ENCODE assay signal across 27 cellular contexts in genomic region chr3:30504939-30505338, GRCh38.
"Had no signal": no experiment of that assay in that cellular context is flagged by ENCODE, and none has a peak within 500 bp of the region (broad histone marks: within the 10 kb centered on the region; RNA-seq: fewer than 3 reads in every experiment).

No MANE protein-coding gene starts in this region.

- H3K4me3 Mint-ChIP-seq: activated CD4-positive, alpha-beta memory T cell treated with anti-CD3 and anti-CD28 coated beads, Interleukin-2, amount 10 ng/mL, durations not matched to agents 7 days and 5 days; activated CD4-positive, alpha-beta T cell treated with anti-CD3 and anti-CD28 coated beads, Interleukin-2, amount 10 ng/mL, durations not matched to agents 7 days and 5 days; brain; dendritic cell treated with granulocyte-macrophage colony-stimulating factor and Interleukin-4, amounts not matched to agents 40 ng/mL and 50 ng/mL, for 4 days; endodermal cell; mesothelial cell of epicardium; naive thymus-derived CD8-positive, alpha-beta T cell; neural crest cell; T-helper 17 cell had no signal

- H3K79me2 ChIP-seq: parathyroid adenoma had no signal

- H3K27me3 Mint-ChIP-seq: activated CD4-positive, alpha-beta memory T cell treated with anti-CD3 and anti-CD28 coated beads, Interleukin-2, amount 10 ng/mL, durations not matched to agents 7 days and 5 days; activated CD4-positive, alpha-beta T cell treated with anti-CD3 and anti-CD28 coated beads, Interleukin-2, amount 10 ng/mL, durations not matched to agents 7 days and 5 days; brain; dendritic cell treated with granulocyte-macrophage colony-stimulating factor and Interleukin-4, amounts not matched to agents 40 ng/mL and 50 ng/mL, for 4 days; naive thymus-derived CD8-positive, alpha-beta T cell; T-helper 17 cell had no signal

- H2AFZ ChIP-seq: parathyroid adenoma had no signal

- H3K9me3 ChIP-seq: esophagus squamous epithelium, psoas muscle, spleen, tibial nerve had no signal

- FAIRE-seq: frontal cortex had no signal

- H3K27me3 ChIP-seq: esophagus squamous epithelium, spleen, tibial nerve had no signal

- H3K27ac Mint-ChIP-seq: activated CD4-positive, alpha-beta memory T cell treated with anti-CD3 and anti-CD28 coated beads, Interleukin-2, amount 10 ng/mL, durations not matched to agents 7 days and 5 days; activated CD4-positive, alpha-beta T cell treated with anti-CD3 and anti-CD28 coated beads, Interleukin-2, amount 10 ng/mL, durations not matched to agents 7 days and 5 days; activated naive CD4-positive, alpha-beta T cell treated with anti-CD3 and anti-CD28 coated beads, Interleukin-2, amount 50 U/mL, for 72 hours; activated T-helper 2 cell treated with anti-CD3 and anti-CD28 coated beads, Interferon-gamma antibody, Interleukin-2, Interleukin-4, amounts not matched to agents 10 μg/mL and 5 μg/mL and 100 μg/mL, durations not matched to agents 14 hours and 24 hours and 36 hours; brain; dendritic cell treated with granulocyte-macrophage colony-stimulating factor and Interleukin-4, amounts not matched to agents 40 ng/mL and 50 ng/mL, for 4 days; endodermal cell; mesothelial cell of epicardium; T-helper 17 cell had no signal

- H3K4me1 ChIP-seq: esophagus squamous epithelium, parathyroid adenoma, psoas muscle had no signal

- H3K9me3 Mint-ChIP-seq: activated T-helper 2 cell treated with anti-CD3 and anti-CD28 coated beads, Interferon-gamma antibody, Interleukin-2, Interleukin-4, amounts not matched to agents 10 μg/mL and 5 μg/mL and 100 μg/mL, durations not matched to agents 14 hours and 24 hours and 36 hours; brain; dendritic cell treated with granulocyte-macrophage colony-stimulating factor and Interleukin-4, amounts not matched to agents 40 ng/mL and 50 ng/mL, for 4 days had no signal

- H3K4me3 ChIP-seq: esophagus squamous epithelium, psoas muscle, spleen, tibial nerve had no signal

- H3K4me1 Mint-ChIP-seq: brain, endodermal cell, mesothelial cell of epicardium, neural crest cell had no signal

- H3K36me3 ChIP-seq: esophagus squamous epithelium, spleen, tibial nerve had no signal

- H3K27ac ChIP-seq: esophagus squamous epithelium, parathyroid adenoma, psoas muscle, spleen, tibial nerve had no signal

- H3K9ac ChIP-seq: parathyroid adenoma had no signal

- H3K36me3 Mint-ChIP-seq: brain, mesothelial cell of epicardium had no signal

- DNase-seq: activated CD4-positive, alpha-beta memory T cell treated with anti-CD3 and anti-CD28 coated beads, Interleukin-2, amount 10 ng/mL, durations not matched to agents 7 days and 5 days; activated CD4-positive, alpha-beta T cell treated with anti-CD3 and anti-CD28 coated beads for 1 hour; activated CD4-positive, alpha-beta T cell treated with anti-CD3 and anti-CD28 coated beads, Interleukin-2, amount 10 ng/mL, durations not matched to agents 7 days and 5 days; activated naive CD4-positive, alpha-beta T cell; activated T-cell treated with anti-CD3 and anti-CD28 coated beads, Interleukin-2, amount 50 U/mL, for 48 hours; caudate nucleus; endodermal cell; esophagus squamous epithelium; glutamatergic neuron; islet precursor cell; left cardiac atrium; left ventricle myocardium superior; naive thymus-derived CD8-positive, alpha-beta T cell; nucleus accumbens; psoas muscle; spleen; stimulated activated naive CD4-positive, alpha-beta T cell treated with Interleukin-2 at 50 U/mL for 16 hours; T-helper 17 cell had no signal

- ATAC-seq: activated naive CD4-positive, alpha-beta T cell treated with anti-CD3 and anti-CD28 coated beads, Interleukin-2, amount 50 U/mL, for 72 hours; left cardiac atrium; left ventricle myocardium superior; naive thymus-derived CD8-positive, alpha-beta T cell; psoas muscle; T-helper 17 cell had no signal
